ENCODE assay signal across 15 cellular contexts in the genomic region with DNA sequence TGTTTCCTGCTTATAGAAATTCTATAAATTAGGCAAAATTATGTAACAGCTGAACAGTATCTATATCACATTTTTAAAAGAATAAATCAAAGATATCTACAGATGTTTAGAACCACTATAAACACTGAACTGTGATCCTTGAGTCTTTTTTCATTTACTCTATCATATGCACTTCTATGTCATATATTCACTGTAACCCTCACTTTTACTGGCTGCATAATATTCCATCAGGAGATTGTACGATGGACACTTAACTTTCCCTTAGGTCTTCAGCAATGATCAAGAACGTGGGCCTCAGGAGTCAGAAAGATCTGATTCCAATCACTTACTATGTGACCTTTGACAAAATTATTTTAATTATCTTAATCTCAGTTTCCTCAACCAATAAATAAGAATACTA. TPM values are rescaled to one million over a fixed set of nuclear protein-coding genes. Genes with fewer than 3 reads are reported as not detected.
DNase-seq lines count a peak whose midpoint lies in the region; ATAC-seq, FAIRE-seq and TF ChIP-seq lines count a peak whose summit lies in the region.
"Had no signal": no experiment of that assay in that cellular context is flagged by ENCODE, and none has a peak within 500 bp of the region (broad histone marks: within the 10 kb centered on the region; RNA-seq: fewer than 3 reads in every experiment).

No MANE protein-coding gene starts in this region.

- CTCF ChIA-PET in HEK293 (lab: Yijun Ruan, JAX) (interaction anchor here (0.6 to 4.3 kb wide), 16 partner anchors 12 to 1110 kb away, joined by 3 to 42 read pairs (median 4); no protein-coding TSS in a partner anchor), GM12878 (lab: Yijun Ruan, JAX) (interaction anchor here (0.7 to 4.6 kb wide), 31 partner anchors 8 to 1314 kb away, joined by 3 to 201 read pairs (median 6); no protein-coding TSS in a partner anchor), SK-N-SH (lab: Yijun Ruan, JAX) (interaction anchor here (0.7 to 2.8 kb wide), 15 partner anchors 14 to 1289 kb away, joined by 3 to 22 read pairs (median 6); no protein-coding TSS in a partner anchor)

- H3K27ac ChIP-seq in HEK293 (ENCODE audit: extremely low read depth, low read depth, low read length) (no peak overlapping the region), GM12878 (ENCODE audit: control insufficient read depth, insufficient read depth) (no peak overlapping the region), rectal smooth muscle tissue (ENCODE audit: low read depth, low read length) (peak overlapping the region; percentile 58), SK-N-SH (ENCODE audit: low read depth in 2 of 2, low read length in 1 of 2) (no peak overlapping the region)
- H3K27ac ChIP-seq: BLaER1 treated with 17β-estradiol and CSF1 and Interleukin-3, amounts not matched to agents 10 nM and 100 nM; HL-60 had no signal

- TF ChIP-seq EP300 in GM12878 (IDR thresholded peaks at IDR 0.05; ENCODE audit: borderline replicate concordance in 1 of 2, control insufficient read depth in 1 of 2, low read depth in 2 of 2, low read length in 2 of 2) (no peak), SK-N-SH (IDR thresholded peaks at IDR 0.05; ENCODE audit: borderline replicate concordance in 1 of 2, low read depth in 1 of 2, low read length in 1 of 2) (no peak)

- H2AFZ ChIP-seq in GM12878 (ENCODE audit: control insufficient read depth, low read depth, low read length): no peak overlapping the region
- no peak overlapping the region for H2AFZ ChIP-seq in SK-N-SH (ENCODE audit: low read depth)

- H3K9me2 ChIP-seq in SK-N-SH: no peaks in the 10 kb centered on the region

- H3K4me3 ChIP-seq in HEK293 (ENCODE audit: low read depth, low read length): no peak overlapping the region
- H3K4me3 ChIP-seq in GM12878: no peak overlapping the region
- no peak overlapping the region for H3K4me3 ChIP-seq in rectal smooth muscle tissue (ENCODE audit: low read length)
- no peak overlapping the region for H3K4me3 ChIP-seq in SK-N-SH (ENCODE audit: low read depth in 2 of 2, low read length in 1 of 2)
- H3K4me3 ChIP-seq: BLaER1 treated with 17β-estradiol and CSF1 and Interleukin-3, amounts not matched to agents 10 nM and 100 nM; HAP-1 had no signal

- H3K9ac ChIP-seq in GM12878 (ENCODE audit: control insufficient read depth, insufficient read depth, low read length): no peak overlapping the region
- no peak overlapping the region for H3K9ac ChIP-seq in rectal smooth muscle tissue (ENCODE audit: low read length)
- no peak overlapping the region for H3K9ac ChIP-seq in SK-N-SH

- H3K4me2 ChIP-seq in GM12878 (ENCODE audit: control insufficient read depth, insufficient read depth): no peak overlapping the region
- H3K4me2 ChIP-seq in SK-N-SH: no peak overlapping the region

- peaks cover 6% of the 10 kb centered on the region for H3K4me1 ChIP-seq in HEK293 (ENCODE audit: control insufficient read depth, insufficient read depth, low read length)
- H3K4me1 ChIP-seq in GM12878 (ENCODE audit: control insufficient read depth, insufficient read depth, low read length): no peaks in the 10 kb centered on the region
- peaks cover 23% of the 10 kb centered on the region for H3K4me1 ChIP-seq in rectal smooth muscle tissue (ENCODE audit: control insufficient read depth, insufficient read depth, low read length)
- H3K4me1 ChIP-seq in SK-N-SH (ENCODE audit: control insufficient read depth in 1 of 2, insufficient read depth in 2 of 2, low read depth in 1 of 2, low read length in 1 of 2): peaks cover 0 to 6% of the 10 kb centered on the region in 2 experiments; a peak in 2 of 4 replicates

- peaks cover 17 to 30% of the 10 kb centered on the region in 2 experiments for H3K36me3 ChIP-seq in HEK293 (ENCODE audit: control insufficient read depth in 2 of 2, insufficient read depth in 1 of 2, low read length in 2 of 2)
- peaks cover 3 to 6% of the 10 kb centered on the region in 2 experiments; a peak in 3 of 4 replicates for H3K36me3 ChIP-seq in GM12878 (ENCODE audit: control insufficient read depth in 2 of 2, insufficient read depth in 2 of 2, low read length in 1 of 2)
- H3K36me3 ChIP-seq in rectal smooth muscle tissue (ENCODE audit: control insufficient read depth, insufficient read depth, low read length): peaks cover 5% of the 10 kb centered on the region
- peaks cover 34% of the 10 kb centered on the region in 2 experiments for H3K36me3 ChIP-seq in SK-N-SH (replicated peaks in 1 of 2; ENCODE audit: control insufficient read depth in 1 of 2, insufficient read depth in 2 of 2, low read length in 1 of 2)

- intact Hi-C loops in GM12878 (cut with micrococcal nuclease; ENCODE audit: unreplicated experiment): loop anchor here (1.0 to 2.0 kb wide), 2 partner anchors 37 to 177 kb away; no protein-coding TSS in a partner anchor

- TF ChIP-seq CTCF in HEK293 (tag by site-specific recombination; IDR thresholded peaks at IDR 0.05) (no peak), GM12878 (IDR thresholded peaks at IDR 0.05 in 2 of 3, conservative IDR thresholded peaks at IDR 0.05 in 1 of 3; ENCODE audit: control insufficient read depth in 2 of 3, extremely low read depth in 1 of 3, insufficient read depth in 1 of 3, low read depth in 3 of 3, low read length in 3 of 3) (no peak), GM13977 (IDR thresholded peaks at IDR 0.05; ENCODE audit: extremely low read depth, insufficient read depth, missing control alignments) (no peak), SK-N-SH (IDR thresholded peaks at IDR 0.05) (no peak)

- no peaks in the 10 kb centered on the region for H3K27me3 ChIP-seq in GM12878 (replicated peaks in 1 of 2; ENCODE audit: control insufficient read depth in 2 of 2, insufficient read depth in 2 of 2, low read length in 1 of 2)
- no peaks in the 10 kb centered on the region for H3K27me3 ChIP-seq in rectal smooth muscle tissue (ENCODE audit: control insufficient read depth, insufficient read depth, low read length)
- no peaks in the 10 kb centered on the region for H3K27me3 ChIP-seq in SK-N-SH (ENCODE audit: insufficient read depth)
- H3K27me3 ChIP-seq: BLaER1 treated with 17β-estradiol and CSF1 and Interleukin-3, amounts not matched to agents 10 nM and 100 nM had no signal

- SMC1A ChIA-PET in GM12878 (lab: Charles Lee; ENCODE audit: uncharacterized antibody, unreplicated experiment): interaction anchor here (0.9 to 4.4 kb wide), 22 partner anchors 9 to 1315 kb away, joined by 3 to 82 read pairs (median 8); no protein-coding TSS in a partner anchor

- TF ChIP-seq POLR2A in GM12878 (IDR thresholded peaks at IDR 0.05; ENCODE audit: low read depth, low read length): no peak

- ATAC-seq in GM12878 (no peak), GM21447 (IDR thresholded peaks at IDR 0.05; ENCODE audit: unreplicated experiment) (no peak), GM19324 (IDR thresholded peaks at IDR 0.05; ENCODE audit: low FRiP score, unreplicated experiment) (no peak)
- ATAC-seq: CD8-positive, alpha-beta T cell had no signal

- 56% methylated on average over 2 of the region's 2 CpGs for WGBS in GM12878 (ENCODE audit: insufficient coverage, insufficient replicate concordance, low lambda C conversion rate, missing lambda C conversion rate)
- WGBS in SK-N-SH (ENCODE audit: low lambda C conversion rate): 92% methylated on average over 2 of the region's 2 CpGs

- POLR2A ChIA-PET in HEK293 (lab: Yijun Ruan, JAX) (no interaction called here), GM12878 (lab: Charles Lee) (interaction anchor here (0.6 to 1.0 kb wide), 2 partner anchors 13 to 154 kb away, joined by 3 to 5 read pairs; no protein-coding TSS in a partner anchor), SK-N-SH (lab: Yijun Ruan, JAX) (interaction anchor here (0.7 kb wide), 1 partner anchor 476 kb away, joined by 3 read pairs; no protein-coding TSS in a partner anchor)

- peaks cover 24% of the 10 kb centered on the region for H3F3A ChIP-seq in SK-N-SH (replicated peaks; ENCODE audit: insufficient read depth)

- RAD21 ChIA-PET in GM12878 (lab: Charles Lee; ENCODE audit: unreplicated experiment): interaction anchor here (0.5 to 4.4 kb wide), 24 partner anchors 9 to 356 kb away, joined by 3 to 63 read pairs (median 4); no protein-coding TSS in a partner anchor

- H3K9me3 ChIP-seq in HEK293 (ENCODE audit: control insufficient read depth, insufficient read depth, low read depth, low read length) (no peaks in the 10 kb centered on the region), GM12878 (replicated peaks; ENCODE audit: control insufficient read depth, insufficient read depth, low read length) (no peaks in the 10 kb centered on the region), SK-N-SH (no peaks in the 10 kb centered on the region)
- H3K9me3 ChIP-seq: HAP-1 had no signal

- TF ChIP-seq RAD21 in GM12878 (IDR thresholded peaks at IDR 0.05; ENCODE audit: insufficient read depth, low read depth, low read length) (no peak), SK-N-SH (IDR thresholded peaks at IDR 0.05; ENCODE audit: low read length) (no peak)

- no peak for DNase-seq in GM12878 (ENCODE audit: low read depth, low spot score)
- no peak for DNase-seq in GM13977 (ENCODE audit: low spot score)
- DNase-seq in SK-N-SH: no peak
- DNase-seq: 8988T; CD8-positive, alpha-beta T cell; DMS 273 treated with DMSO at 0.1 percent for 48 hours; DMS53 had no signal

- in situ Hi-C loops in GM12878 (cut with MboI) (no loop called here), GM13977 (cut with MboI; ENCODE audit: low pct_unique_long_range_greater_than_20kb, low sequenced_read_pairs, unreplicated experiment) (loop anchor here (25.0 kb wide), 1 partner anchor 119 kb away; no protein-coding TSS in a partner anchor)

- no peak for FAIRE-seq in GM12878 (lab: Jason Lieb, UNC)
- FAIRE-seq: GM12892 had no signal

- no TSS peak for BruUV-seq in GM12878 (replicated peaks; lab: Mats Ljungman, UMichigan)

- H3K79me2 ChIP-seq in GM12878 (ENCODE audit: control insufficient read depth, insufficient read depth, low read length) (no peaks in the 10 kb centered on the region; the same call in 1 of the 2 replicates), SK-N-SH (ENCODE audit: insufficient read depth) (peaks cover 71% of the 10 kb centered on the region)

- H4K20me1 ChIP-seq in GM12878 (ENCODE audit: control insufficient read depth, insufficient read depth) (no peaks in the 10 kb centered on the region), SK-N-SH (ENCODE audit: insufficient read depth) (peaks cover 53% of the 10 kb centered on the region)

RNA-seq across cellular contexts. Expression of gene CLINT1, which starts 41.0 kb away (rescaled TPM):
- total RNA-seq in GM12878 (2013; cell fraction: nucleolus; rRNA removed): 117 and 124 TPM in 2 replicates
- 94.9 and 113 TPM in 2 replicates for total RNA-seq in GM12878 (2014; rRNA removed)
- 78.0 and 79.3 TPM in 2 replicates for total RNA-seq in GM12878 (2014; rRNA removed; fragmentation: Illumina TruSeq; extraction: Trizol)
- total RNA-seq in GM12878 (2021): 78.6 and 96.7 TPM in 2 replicates
- polyA plus RNA-seq in GM12878 (2011; ENCODE audit: low read depth): 31.2 TPM
- 118 and 126 TPM in 2 replicates for polyA plus RNA-seq in GM12878 (2011; rRNA removed)
- polyA plus RNA-seq in GM12878 (2011; cell fraction: cytosol; rRNA removed): 187 and 205 TPM in 2 replicates
- polyA plus RNA-seq in GM12878 (2011; cell fraction: nucleus; rRNA removed): 156 and 163 TPM in 2 replicates
- polyA plus RNA-seq in GM12878 (2012): 23.7 and 24.9 TPM in 2 replicates
- 136 and 150 TPM in 2 replicates for polyA plus RNA-seq in GM12878 (2014; fragmentation: Illumina TruSeq; extraction: Trizol)
- polyA plus RNA-seq in GM12878 (2014; fragmentation: Nextera tagmentation; extraction: Ambion mirVana): 10 to 100 TPM; 30.0 to 40.2 TPM
- polyA plus RNA-seq in GM12878 (2014; rRNA removed): 100 and 102 TPM in 2 replicates
- 100 to 1,000 TPM; 111 to 118 TPM for polyA plus RNA-seq in GM12878 (2016; fragmentation: Nextera tagmentation; extraction: Ambion mirVana)
- polyA minus RNA-seq in GM12878 (2011; rRNA and poly(A)+ RNA removed): 233 and 304 TPM in 2 replicates
- 50.5 and 63.3 TPM in 2 replicates for polyA minus RNA-seq in GM12878 (2011; cell fraction: cytosol; rRNA and poly(A)+ RNA removed)
- 38.8 and 58.5 TPM in 2 replicates for polyA minus RNA-seq in GM12878 (2011; cell fraction: nucleus; rRNA and poly(A)+ RNA removed)
- polyA plus RNA-seq in SK-N-SH (2012; rRNA removed): 65.4 and 105 TPM in 2 replicates
- 46.0 and 56.1 TPM in 2 replicates for polyA plus RNA-seq in SK-N-SH (2012; cell fraction: cytosol; rRNA removed)
- polyA plus RNA-seq in SK-N-SH (2012; cell fraction: nucleus; rRNA removed): 136 and 198 TPM in 2 replicates
